ENCODE assay signal across 15 cellular contexts in genomic region chr6:11413728-11414127, GRCh38.
DNase-seq lines count a peak whose midpoint lies in the region; ATAC-seq and TF ChIP-seq lines count a peak whose summit lies in the region.
"Had no signal": no experiment of that assay in that cellular context is flagged by ENCODE, and none has a peak within 500 bp of the region (broad histone marks: within the 10 kb centered on the region; RNA-seq: fewer than 3 reads in every experiment).

No MANE protein-coding gene starts in this region.

- H3K27ac ChIP-seq in PC-9 (peak overlapping the region; percentile 95), thyroid gland (no peak overlapping the region)
- H3K27ac ChIP-seq: HL-60, ovary, stomach had no signal

- H3K4me1 ChIP-seq in PC-9 (replicated peaks; ENCODE audit: insufficient read depth) = peaks cover 46% of the 10 kb centered on the region
- H3K4me1 ChIP-seq in thyroid gland = peaks cover 0 to 11% of the 10 kb centered on the region in 2 donors

- intact Hi-C loops in PC-9 (cut with micrococcal nuclease; ENCODE audit: unreplicated experiment) (loop anchor here (1.0 to 5.0 kb wide), 6 partner anchors 21 to 206 kb away; partner anchors contain the start of gene NEDD9), thyroid gland (cut with DNase I) (no loop called here)

- H2AFZ ChIP-seq in PC-9 = no peak overlapping the region

- no peak for TF ChIP-seq POLR2A in thyroid gland (IDR thresholded peaks at IDR 0.05)

- no TSS peak for BruUV-seq in PC-9 (replicated peaks; lab: Mats Ljungman, UMichigan)

- POLR2A ChIA-PET in PC-9 (lab: Charles Lee; ENCODE audit: unreplicated experiment) = interaction anchor here (0.6 to 1.8 kb wide), 3 partner anchors 20 to 181 kb away, joined by 4 to 17 read pairs (median 13); partner anchors contain the start of gene NEDD9

- CTCF ChIA-PET in PC-9 (lab: Charles Lee) = interaction anchor here (0.7 to 1.8 kb wide), 2 partner anchors 83 to 201 kb away, joined by 3 to 6 read pairs; no protein-coding TSS in a partner anchor

- no peaks in the 10 kb centered on the region for H4K20me1 ChIP-seq in PC-9 (ENCODE audit: insufficient read depth)

- H3K4me3 ChIP-seq in PC-9 = no peak overlapping the region
- no peak overlapping the region for H3K4me3 ChIP-seq in thyroid gland (replicated peaks in 1 of 3)
- H3K4me3 ChIP-seq: lung, ovary, stomach had no signal

- no peak for ATAC-seq in HG03342 (IDR thresholded peaks at IDR 0.05; ENCODE audit: unreplicated experiment)

- TF ChIP-seq CTCF in PC-9 (conservative IDR thresholded peaks at IDR 0.05) = no peak
- TF ChIP-seq CTCF in thyroid gland (IDR thresholded peaks at IDR 0.05) = no peak

- no peaks in the 10 kb centered on the region for H3K27me3 ChIP-seq in PC-9 (ENCODE audit: insufficient read depth, low read depth)
- H3K27me3 ChIP-seq in thyroid gland = no peaks in the 10 kb centered on the region
- H3K27me3 ChIP-seq: ovary, stomach had no signal

- H3K79me2 ChIP-seq in PC-9 (ENCODE audit: low read depth) = no peaks in the 10 kb centered on the region

- WGBS in thyroid gland, 2 donors = 71 to 95% methylated on average over 2 of the region's 2 CpGs

- DNase-seq in A172 (ENCODE audit: low spot score) (peak; percentile 47), EL (peak; percentile 63), PC-9 (peak in 1 of 2 experiments; percentile 76), dermis blood vessel endothelial cell (peak; percentile 48), retina (no peak), thyroid gland (no peak), KG1 (lab: John Stamatoyannopoulos, UW) (no peak)
- DNase-seq: activated effector memory CD4-positive, alpha-beta T cell treated with Interleukin-2 at 50 U/mL for 16 hours; NCI-H1105; NCI-H446; ovary; stomach had no signal

- H3K4me2 ChIP-seq in PC-9 = 0 out of 2 replicates have a peak overlapping the region, but pooled peaks have one; percentile 1

- H3K36me3 ChIP-seq in PC-9 (ENCODE audit: low read depth) (no peaks in the 10 kb centered on the region), thyroid gland (no peaks in the 10 kb centered on the region)
- H3K36me3 ChIP-seq: ovary, stomach had no signal

- H3F3A ChIP-seq in PC-9 (ENCODE audit: insufficient read depth, low read depth) = peaks cover 9% of the 10 kb centered on the region; the same call in 1 of the 2 replicates

- no peaks in the 10 kb centered on the region for H3K9me2 ChIP-seq in PC-9 (ENCODE audit: insufficient read depth)

- no peaks in the 10 kb centered on the region; the same call in 1 of the 2 replicates for H3K9me3 ChIP-seq in PC-9 (ENCODE audit: insufficient read depth, low read depth)
- no peaks in the 10 kb centered on the region for H3K9me3 ChIP-seq in thyroid gland
- H3K9me3 ChIP-seq: ovary had no signal

Comparison
In these comparisons a context has a peak if more than half of its experiments do, and no peak if none do; other contexts are left out.
1. DNase-seq: peak in A172 (single experiment), EL (single experiment) and dermis blood vessel endothelial cell (single experiment); none in retina (single experiment), thyroid gland (0 of 2) and KG1 (single experiment).